Comparison of ENCODE assay signal across 18 cellular contexts in the genomic region with DNA sequence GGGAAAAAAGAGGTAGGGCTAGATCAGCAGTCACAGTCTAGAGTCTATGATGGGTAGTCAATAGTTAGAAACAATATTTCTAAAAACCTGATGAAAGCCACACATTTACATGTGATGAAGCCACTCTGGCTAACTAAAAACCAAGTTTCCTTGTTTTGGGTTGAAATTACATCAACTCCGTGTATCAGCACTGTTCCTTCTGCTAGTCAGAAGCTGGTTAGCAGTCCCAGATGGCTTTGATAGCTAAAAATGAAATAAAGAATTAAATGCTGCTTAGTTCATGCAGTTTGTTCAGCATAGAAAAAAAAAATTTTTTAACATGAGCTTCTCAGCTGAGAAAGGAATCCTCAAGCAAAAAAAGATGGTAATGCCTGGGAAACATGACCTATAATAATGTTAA.
"Had no signal": no experiment of that assay in that cellular context is flagged by ENCODE, and none has a peak within 500 bp of the region (broad histone marks: within the 10 kb centered on the region; RNA-seq: fewer than 3 reads in every experiment).

No MANE protein-coding gene starts in this region.

- H2AFZ ChIP-seq: neural progenitor cell, parathyroid adenoma had no signal

- ATAC-seq: activated CD8-positive, alpha-beta T cell treated with anti-CD3 and anti-CD28 coated beads, Interleukin-2, amount 10 ng/mL, durations not matched to agents 7 days and 5 days; stimulated activated memory B cell treated with anti-CD40 and anti-IgM and Interleukin-4, amounts not matched to agents 10 μg/mL and 1 μg/mL and 100 μg/mL, for 72 hours had no signal

- H3K27me3 ChIP-seq: neural progenitor cell, thyroid gland, uterus had no signal

- H3K36me3 ChIP-seq: neural progenitor cell, thyroid gland, uterus had no signal

- H3K4me3 ChIP-seq: lung, neural progenitor cell, thyroid gland, uterus had no signal

- H3K4me2 ChIP-seq: neural progenitor cell had no signal

- H3K9ac ChIP-seq: neural progenitor cell, parathyroid adenoma had no signal

- H3K79me2 ChIP-seq: parathyroid adenoma had no signal

- DNase-seq: activated CD4-positive, alpha-beta T cell treated with anti-CD3 and anti-CD28 coated beads for 4 hours; activated CD8-positive, alpha-beta memory T cell treated with anti-CD3 and anti-CD28 coated beads, Interleukin-2, amount 50 U/mL, for 4 hours; activated CD8-positive, alpha-beta T cell treated with anti-CD3 and anti-CD28 coated beads, Interleukin-2, amount 10 ng/mL, durations not matched to agents 7 days and 5 days; activated effector memory CD4-positive, alpha-beta T cell treated with anti-CD3 and anti-CD28 coated beads, Interleukin-2, amount 50 U/mL, for 16 hours; activated T-cell treated with anti-CD3 and anti-CD28 coated beads, Interleukin-2, amount 50 U/mL, for 48 hours; amygdala; cerebellar nuclear complex; erythroblast; immature natural killer cell; naive B cell; stimulated activated CD4-positive, alpha-beta T cell treated with anti-CD3 and anti-CD28 coated beads, Interleukin-2, amount 100 ng/mL, for 48 hours; T-helper 2 cell; thyroid gland; uterus had no signal

- H3K27ac ChIP-seq: neural progenitor cell, parathyroid adenoma, thyroid gland had no signal

- H3K9me3 ChIP-seq: thyroid gland, uterus had no signal

- H3K4me1 ChIP-seq: parathyroid adenoma, thyroid gland, uterus had no signal
